In genomic region chr1:47495176-47495713, GRCh38 we compare ENCODE assay signal across 30 cellular contexts. TPM values are rescaled to one million over a fixed set of nuclear protein-coding genes. Genes with fewer than 3 reads are reported as not detected.
"Had no signal": no experiment of that assay in that cellular context is flagged by ENCODE, and none has a peak within 500 bp of the region (broad histone marks: within the 10 kb centered on the region; RNA-seq: fewer than 3 reads in every experiment).

No MANE protein-coding gene starts in this region.

- H3K9me3 ChIP-seq: adrenal gland, body of pancreas, breast epithelium had no signal

- H3K4me2 ChIP-seq: KMS-11 had no signal

- FAIRE-seq: astrocyte had no signal

- H3K9me3 Mint-ChIP-seq: activated CD4-positive, alpha-beta memory T cell treated with anti-CD3 and anti-CD28 coated beads, Interleukin-2, amount 10 ng/mL, durations not matched to agents 7 days and 5 days; activated naive CD4-positive, alpha-beta T cell treated with anti-CD3 and anti-CD28 coated beads, Interleukin-2, amount 50 U/mL, for 72 hours; activated T-cell treated with anti-CD3 and anti-CD28 coated beads, Interleukin-2, amount 50 U/mL, for 24 hours; activated T-helper 2 cell treated with anti-CD3 and anti-CD28 coated beads, Interferon-gamma antibody, Interleukin-2, Interleukin-4, amounts not matched to agents 10 μg/mL and 5 μg/mL and 100 μg/mL, durations not matched to agents 14 hours and 24 hours and 36 hours had no signal

- H3K27ac Mint-ChIP-seq: activated CD4-positive, alpha-beta memory T cell treated with anti-CD3 and anti-CD28 coated beads, Interleukin-2, amount 10 ng/mL, durations not matched to agents 7 days and 5 days; activated CD8-positive, alpha-beta memory T cell treated with anti-CD3 and anti-CD28 coated beads, Interleukin-2, amount 10 ng/mL, durations not matched to agents 7 days and 5 days; activated naive CD4-positive, alpha-beta T cell treated with anti-CD3 and anti-CD28 coated beads, Interleukin-2, amount 50 U/mL, for 72 hours; activated T-cell treated with anti-CD3 and anti-CD28 coated beads, Interleukin-2, amount 50 U/mL, for 24 hours; activated T-helper 2 cell treated with anti-CD3 and anti-CD28 coated beads, Interferon-gamma antibody, Interleukin-2, Interleukin-4, amounts not matched to agents 10 μg/mL and 5 μg/mL and 100 μg/mL, durations not matched to agents 14 hours and 24 hours and 36 hours had no signal

- H3K36me3 Mint-ChIP-seq: activated CD8-positive, alpha-beta memory T cell treated with anti-CD3 and anti-CD28 coated beads, Interleukin-2, amount 10 ng/mL, durations not matched to agents 7 days and 5 days; activated naive CD4-positive, alpha-beta T cell treated with anti-CD3 and anti-CD28 coated beads, Interleukin-2, amount 50 U/mL, for 72 hours had no signal

- H3K27ac ChIP-seq: adrenal gland, body of pancreas, breast epithelium, KMS-11, SJCRH30, SK-N-MC, WERI-Rb-1 had no signal

- H3K27me3 ChIP-seq: body of pancreas had no signal

- H3K36me3 ChIP-seq: adrenal gland, breast epithelium, SJCRH30, WERI-Rb-1 had no signal

- H3K4me1 Mint-ChIP-seq: activated CD4-positive, alpha-beta memory T cell treated with anti-CD3 and anti-CD28 coated beads, Interleukin-2, amount 10 ng/mL, durations not matched to agents 7 days and 5 days; activated CD8-positive, alpha-beta memory T cell treated with anti-CD3 and anti-CD28 coated beads, Interleukin-2, amount 10 ng/mL, durations not matched to agents 7 days and 5 days had no signal

- H3K4me3 Mint-ChIP-seq: activated CD4-positive, alpha-beta memory T cell treated with anti-CD3 and anti-CD28 coated beads, Interleukin-2, amount 10 ng/mL, durations not matched to agents 7 days and 5 days; activated CD8-positive, alpha-beta memory T cell treated with anti-CD3 and anti-CD28 coated beads, Interleukin-2, amount 10 ng/mL, durations not matched to agents 7 days and 5 days; activated T-cell treated with anti-CD3 and anti-CD28 coated beads, Interleukin-2, amount 50 U/mL, for 24 hours had no signal

- DNase-seq: activated CD4-positive, alpha-beta memory T cell treated with anti-CD3 and anti-CD28 coated beads, Interleukin-2, amount 10 ng/mL, durations not matched to agents 7 days and 5 days; activated CD4-positive, alpha-beta T cell treated with anti-CD3 and anti-CD28 coated beads for 1 hour; activated CD4-positive, alpha-beta T cell treated with anti-CD3 and anti-CD28 coated beads for 48 hours; activated CD4-positive, CD25-positive, alpha-beta regulatory T cell; activated CD8-positive, alpha-beta memory T cell treated with anti-CD3 and anti-CD28 coated beads for 24 hours; activated CD8-positive, alpha-beta memory T cell treated with anti-CD3 and anti-CD28 coated beads, Interleukin-2, amount 10 ng/mL, durations not matched to agents 7 days and 5 days; activated gamma-delta T cell; activated naive CD4-positive, alpha-beta T cell treated with Interleukin-2 at 50 U/mL for 16 hours; activated T-cell treated with anti-CD3 and anti-CD28 coated beads, Interleukin-2, amount 50 U/mL, for 24 hours; adrenal gland; body of pancreas; MM.1S; MV-4-11; NCI-H1092; NCI-H1436 treated with DMSO at 0.1 percent for 48 hours; NCI-H1694 treated with DMSO at 0.1 percent for 48 hours; NCI-H2029; NCI-H345; NCI-H524 treated with DMSO at 0.1 percent for 48 hours; NK-92 treated with Interleukin-12 subunit alpha and Interleukin-12 subunit beta, amount 100 ng/mL, for 24 hours; Right ventricle myocardium superior; SJCRH30; T1000; WERI-Rb-1 had no signal

- H3K9ac ChIP-seq: KMS-11 had no signal

- H3K4me3 ChIP-seq: adrenal gland, body of pancreas, breast epithelium, SJCRH30, SK-N-MC had no signal

- H3K4me1 ChIP-seq: adrenal gland, body of pancreas, breast epithelium had no signal

RNA-seq across cellular contexts. Expression of gene FOXD2, which starts 57.4 kb away (rescaled TPM):
- total RNA-seq: Right ventricle myocardium superior had no signal
